ENCODE assay signal across 7 cellular contexts in genomic region chr2:108927936-108928659, GRCh38.
DNase-seq lines count a peak whose midpoint lies in the region; ATAC-seq and TF ChIP-seq lines count a peak whose summit lies in the region.

No MANE protein-coding gene starts in this region.

- H3K4me1 ChIP-seq in RWPE2 (ENCODE audit: insufficient read depth, poor library complexity, severe bottlenecking) (peaks cover 7% of the 10 kb centered on the region), body of pancreas (no peaks in the 10 kb centered on the region)

- 71 to 72% methylated on average over 6 to 8 of the region's 8 CpGs for WGBS in body of pancreas, 2 donors

- no peaks in the 10 kb centered on the region for H3K9me3 ChIP-seq in RWPE2 (ENCODE audit: severe bottlenecking)
- no peaks in the 10 kb centered on the region for H3K9me3 ChIP-seq in body of pancreas

- H3K36me3 ChIP-seq in RWPE2 (ENCODE audit: low read depth) = no peaks in the 10 kb centered on the region
- H3K36me3 ChIP-seq in body of pancreas (replicated peaks in 1 of 2; ENCODE audit: insufficient read depth in 1 of 2, low read depth in 2 of 2) = no peaks in the 10 kb centered on the region

- intact Hi-C loops in body of pancreas (cut with DNase I) = no loop called here

- TF ChIP-seq POLR2A in body of pancreas (IDR thresholded peaks at IDR 0.05) = no peak

- no peak overlapping the region for H3K4me3 ChIP-seq in RWPE2 (ENCODE audit: severe bottlenecking)
- H3K4me3 ChIP-seq in body of pancreas = no peak overlapping the region

- peak; percentile 71 for ATAC-seq in RWPE2 (ENCODE audit: low read depth)
- ATAC-seq in body of pancreas = peak; percentile 59
- no peak for ATAC-seq in GM21528 (IDR thresholded peaks at IDR 0.05; ENCODE audit: low FRiP score, unreplicated experiment)

- peak; percentile 87 for TF ChIP-seq CTCF in RWPE2 (IDR thresholded peaks at IDR 0.05; ENCODE audit: poor library complexity, severe bottlenecking)
- peak; percentile 49 to 71 (median 61) for TF ChIP-seq CTCF in body of pancreas (IDR thresholded peaks at IDR 0.05)

- DNase-seq in GM03348 (ENCODE audit: low spot score) = peak; percentile 82
- DNase-seq in HPDE6-E6E7 (ENCODE audit: extremely low spot score) = peak; percentile 49
- peak; percentile 33 for DNase-seq in RWPE2 (ENCODE audit: low spot score)
- peak; percentile 29 to 48 (median 36) for DNase-seq in body of pancreas
- DNase-seq in iPS-NIHi7 (ENCODE audit: extremely low spot score) = peak; percentile 78
- DNase-seq in stimulated activated CD4-positive, alpha-beta T cell treated with anti-CD3 and anti-CD28 coated beads, Interleukin-2, amount 100 ng/mL, for 24 hours = peak; percentile 24 to 28

- H3K27me3 ChIP-seq in RWPE2 (ENCODE audit: insufficient read depth, poor library complexity, severe bottlenecking) = no peaks in the 10 kb centered on the region
- no peaks in the 10 kb centered on the region for H3K27me3 ChIP-seq in body of pancreas

- H3K27ac ChIP-seq in RWPE2 (ENCODE audit: poor library complexity, severe bottlenecking) (no peak overlapping the region), body of pancreas (no peak overlapping the region)

Comparison
In these comparisons a context has a peak if more than half of its experiments do, and no peak if none do; other contexts are left out.
1. DNase-seq: peak in every context shown above with its lines; median percentile 82 in GM03348; 78 in iPS-NIHi7; 49 in HPDE6-E6E7; 36 in body of pancreas; 33 in RWPE2; 26 in stimulated activated CD4-positive, alpha-beta T cell treated with anti-CD3 and anti-CD28 coated beads, Interleukin-2, amount 100 ng/mL, for 24 hours.